In the genomic region with DNA sequence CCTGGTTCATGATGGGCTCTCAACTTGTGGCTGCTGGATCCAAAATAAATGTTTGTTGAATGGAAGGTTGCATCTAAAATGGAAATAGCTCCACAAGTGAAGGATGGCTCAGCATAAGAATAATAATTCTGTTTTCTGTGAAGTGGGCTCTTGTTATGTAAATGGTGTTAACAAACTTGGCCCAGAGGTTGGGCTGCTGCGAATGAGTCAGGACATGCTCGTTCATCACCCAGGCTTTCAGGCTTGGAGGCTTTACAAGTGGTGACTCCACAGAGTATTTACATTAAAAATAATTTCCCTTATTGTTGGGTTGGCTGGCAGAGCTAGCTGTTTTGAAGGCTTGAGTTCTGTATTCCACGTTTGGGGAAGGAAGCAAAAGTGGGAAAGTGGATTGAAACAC, we compare ENCODE assay signal across 11 cellular contexts.
A peak's percentile ranks its signal among the peaks of the same experiment; 100 is the strongest.
DNase-seq lines count a peak whose midpoint lies in the region; ATAC-seq and TF ChIP-seq lines count a peak whose summit lies in the region.
"Had no signal": no experiment of that assay in that cellular context is flagged by ENCODE, and none has a peak within 500 bp of the region (broad histone marks: within the 10 kb centered on the region; RNA-seq: fewer than 3 reads in every experiment).

No MANE protein-coding gene starts in this region.

- H3K4me3 ChIP-seq in fibroblast of pulmonary artery (replicated peaks; ENCODE audit: low read depth, low read length): no peak overlapping the region
- H3K4me3 ChIP-seq in rectal smooth muscle tissue (ENCODE audit: low read length): peak overlapping the region; percentile 10
- H3K4me3 ChIP-seq: heart right ventricle had no signal

- TF ChIP-seq CTCF in RWPE1 (conservative IDR thresholded peaks at IDR 0.05; ENCODE audit: low read depth) (no peak), fibroblast of pulmonary artery (IDR thresholded peaks at IDR 0.05; ENCODE audit: low read length, missing control alignments) (no peak)

- no peaks in the 10 kb centered on the region for H3K27me3 ChIP-seq in rectal smooth muscle tissue (ENCODE audit: control insufficient read depth, insufficient read depth, low read length)
- H3K27me3 ChIP-seq: heart right ventricle had no signal

- POLR2A ChIA-PET in RWPE1 (lab: Yijun Ruan, JAX; ENCODE audit: low non-redundant PET): no interaction called here

- H3K27ac ChIP-seq in RWPE1 (no peak overlapping the region), rectal smooth muscle tissue (ENCODE audit: low read depth, low read length) (peak overlapping the region; percentile 83)

- no peak overlapping the region for H3K9ac ChIP-seq in rectal smooth muscle tissue (ENCODE audit: low read length)

- CTCF ChIA-PET in RWPE1 (lab: Yijun Ruan, JAX): interaction anchor here (0.9 to 1.2 kb wide), 2 partner anchors 40 to 74 kb away, joined by 3 to 4 read pairs; no protein-coding TSS in a partner anchor

- ATAC-seq in GM18520 (IDR thresholded peaks at IDR 0.05; ENCODE audit: unreplicated experiment) (no peak), HG02610 (IDR thresholded peaks at IDR 0.05; ENCODE audit: unreplicated experiment) (no peak)
- ATAC-seq: heart right ventricle had no signal

- peak; percentile 89 for DNase-seq in ELR (ENCODE audit: low read depth)
- peak; percentile 66 for DNase-seq in RWPE1 (ENCODE audit: low spot score)
- DNase-seq in fibroblast of pulmonary artery (ENCODE audit: low read depth): peak; percentile 69
- DNase-seq in germinal center (ENCODE audit: low spot score): no peak
- DNase-seq in NCI-H524 treated with DMSO at 0.1 percent for 48 hours (lab: John Stamatoyannopoulos, UW): no peak
- DNase-seq: activated naive CD4-positive, alpha-beta T cell treated with anti-CD3 and anti-CD28 coated beads for 36 hours; heart right ventricle; T1000 had no signal

- H3K4me1 ChIP-seq in rectal smooth muscle tissue (ENCODE audit: control insufficient read depth, insufficient read depth, low read length): peaks cover 17% of the 10 kb centered on the region

- peaks cover 2% of the 10 kb centered on the region for H3K36me3 ChIP-seq in rectal smooth muscle tissue (ENCODE audit: control insufficient read depth, insufficient read depth, low read length)

Comparison
In these comparisons a context has a peak if more than half of its experiments do, and no peak if none do; other contexts are left out.
1. DNase-seq: peak in ELR (single experiment), RWPE1 (single experiment) and fibroblast of pulmonary artery (single experiment); none in germinal center (single experiment) and NCI-H524 treated with DMSO at 0.1 percent for 48 hours (single experiment).